Comparison of ENCODE assay signal across 11 cellular contexts in the genomic region with DNA sequence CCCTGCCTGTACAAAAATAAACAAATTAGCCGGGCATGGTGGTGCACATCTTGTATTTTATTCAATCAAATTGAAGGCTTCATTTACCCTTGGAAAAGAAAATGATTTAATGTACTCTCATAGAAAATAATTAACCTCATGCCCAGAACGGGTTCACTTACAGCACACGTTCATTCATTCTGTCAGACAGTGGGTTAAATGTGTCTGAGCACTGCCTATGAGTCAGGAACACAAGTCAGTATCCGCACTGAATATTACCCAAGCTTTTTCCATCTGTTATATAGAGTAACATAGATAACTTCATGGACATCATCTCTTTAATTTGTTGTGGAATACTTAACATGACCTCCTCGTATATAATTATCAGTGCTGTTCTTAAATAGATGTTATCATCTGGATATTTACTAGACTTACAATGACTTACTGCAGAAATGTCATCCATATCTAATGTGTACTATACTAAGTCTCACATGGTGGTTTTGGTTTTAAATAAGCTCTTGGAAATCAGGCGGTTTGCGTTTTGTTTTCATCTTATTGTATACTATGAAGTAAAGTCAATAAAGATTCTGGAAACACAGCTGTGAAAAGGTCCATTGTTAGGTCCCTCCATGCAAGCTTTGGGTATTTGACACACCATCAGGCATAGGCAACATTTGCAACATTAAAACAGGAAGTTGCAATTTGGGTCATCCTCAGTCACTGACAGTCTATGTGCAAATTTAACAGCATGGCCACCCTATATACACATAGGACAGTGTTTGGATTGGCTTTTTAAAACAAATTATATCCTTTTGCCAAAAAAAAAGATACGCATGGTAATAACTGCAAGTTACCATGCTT. TPM values are rescaled to one million over a fixed set of nuclear protein-coding genes. Genes with fewer than 3 reads are reported as not detected.
A peak's percentile ranks its signal among the peaks of the same experiment; 100 is the strongest.
DNase-seq lines count a peak whose midpoint lies in the region; ATAC-seq, FAIRE-seq and TF ChIP-seq lines count a peak whose summit lies in the region.
"Not testable (repeated sequence)": the region's sequence is repeated elsewhere in the genome, so short reads cannot be mapped to it uniquely, and the experiment has no call there.
"Had no signal": no experiment of that assay in that cellular context is flagged by ENCODE, and none has a peak within 500 bp of the region (broad histone marks: within the 10 kb centered on the region; RNA-seq: fewer than 3 reads in every experiment).

No MANE protein-coding gene starts in this region.

- not testable (repeated sequence) for H3K9me1 ChIP-seq in keratinocyte (ENCODE audit: control insufficient read depth, extremely low read depth, insufficient read depth, low read length)

- H3K9me3 ChIP-seq in CD4-positive, alpha-beta T cell (ENCODE audit: control insufficient read depth, low read length); OCI-LY7 (ENCODE audit: low read length); endodermal cell (ENCODE audit: control insufficient read depth, low read length); keratinocyte (ENCODE audit: control insufficient read depth, low read depth, low read length); osteoblast (ENCODE audit: low read depth, low read length): not testable (repeated sequence)

- not testable (repeated sequence) for H3K27me3 Mint-ChIP-seq in CD4-positive, alpha-beta T cell; activated CD4-positive, alpha-beta T cell treated with anti-CD3 and anti-CD28 coated beads, Interleukin-2, amount 10 ng/mL, durations not matched to agents 7 days and 5 days; endodermal cell (ENCODE audit: insufficient read depth)

- H2AFZ ChIP-seq in OCI-LY7 (ENCODE audit: low read length); keratinocyte (ENCODE audit: control insufficient read depth, low read length); osteoblast (ENCODE audit: low read length): not testable (repeated sequence)

- H3K4me3 Mint-ChIP-seq in CD4-positive, alpha-beta T cell, result peak overlapping the region; percentile 78
- H3K4me3 Mint-ChIP-seq in activated CD4-positive, alpha-beta T cell treated with anti-CD3 and anti-CD28 coated beads, Interleukin-2, amount 10 ng/mL, durations not matched to agents 7 days and 5 days; endodermal cell: not testable (repeated sequence)

- not testable (repeated sequence) for ATAC-seq in CD4-positive, alpha-beta T cell (ENCODE audit: poor library complexity)

- peak overlapping the region; percentile 48 for H3K4me2 ChIP-seq in OCI-LY7 (ENCODE audit: low read length)
- not testable (repeated sequence) for H3K4me2 ChIP-seq in keratinocyte (ENCODE audit: control insufficient read depth, extremely low read depth, insufficient read depth, low read depth, low read length); osteoblast (ENCODE audit: insufficient read depth, low read length)

- CTCF ChIA-PET in CD4-positive, alpha-beta T cell (lab: Charles Lee); OCI-LY7 (lab: Charles Lee; ENCODE audit: unreplicated experiment); activated CD4-positive, alpha-beta T cell treated with anti-CD3 and anti-CD28 coated beads, Interleukin-2, amount 10 ng/mL, durations not matched to agents 7 days and 5 days (lab: Charles Lee): not testable (repeated sequence)

- not testable (repeated sequence) for H3K9me2 ChIP-seq in OCI-LY7 (ENCODE audit: insufficient read depth, low read length)

- H3K4me1 Mint-ChIP-seq in CD4-positive, alpha-beta T cell (ENCODE audit: low read depth); endodermal cell: not testable (repeated sequence)
- H3K4me1 Mint-ChIP-seq in activated CD4-positive, alpha-beta T cell treated with anti-CD3 and anti-CD28 coated beads, Interleukin-2, amount 10 ng/mL, durations not matched to agents 7 days and 5 days, result peaks cover 10% of the 10 kb centered on the region

- H3K4me1 ChIP-seq in OCI-LY7 (ENCODE audit: insufficient read depth, low read length, poor library complexity, severe bottlenecking), result peaks cover 16% of the 10 kb centered on the region
- H3K4me1 ChIP-seq in endodermal cell (ENCODE audit: control insufficient read depth, insufficient read depth, low read length); keratinocyte (ENCODE audit: control insufficient read depth, extremely low read depth, insufficient read depth, low read length); osteoblast (ENCODE audit: insufficient read depth, low read length): not testable (repeated sequence)

- H3K27ac Mint-ChIP-seq in CD4-positive, alpha-beta T cell; endodermal cell: not testable (repeated sequence)
- H3K27ac Mint-ChIP-seq in activated CD4-positive, alpha-beta T cell treated with anti-CD3 and anti-CD28 coated beads, Interleukin-2, amount 10 ng/mL, durations not matched to agents 7 days and 5 days, result peak overlapping the region; percentile 69

- H3K27me3 ChIP-seq in CD4-positive, alpha-beta T cell (ENCODE audit: control insufficient read depth, insufficient read depth, low read length); endodermal cell (ENCODE audit: control insufficient read depth, insufficient read depth, low read length, poor library complexity, severe bottlenecking); keratinocyte (ENCODE audit: control insufficient read depth, extremely low read depth, insufficient read depth, low read length); osteoblast (ENCODE audit: insufficient read depth, low read length): not testable (repeated sequence)

- H3K79me2 ChIP-seq in OCI-LY7 (ENCODE audit: insufficient read depth, low read depth, low read length); keratinocyte (ENCODE audit: control insufficient read depth, insufficient read depth, low read length); osteoblast (ENCODE audit: insufficient read depth, low read length): not testable (repeated sequence)

- peak overlapping the region; percentile 31 for H3K4me3 ChIP-seq in OCI-LY7 (ENCODE audit: low read depth, low read length, poor library complexity, severe bottlenecking)
- not testable (repeated sequence) for H3K4me3 ChIP-seq in endodermal cell (ENCODE audit: low read length); keratinocyte (ENCODE audit: control insufficient read depth in 2 of 3, extremely low read depth in 1 of 3, insufficient read depth in 2 of 3, low read depth in 1 of 3, low read length in 3 of 3); osteoblast (ENCODE audit: insufficient read depth, low read length)

- not testable (repeated sequence) for H4K20me1 ChIP-seq in OCI-LY7 (ENCODE audit: insufficient read depth, low read length); keratinocyte (ENCODE audit: control insufficient read depth, extremely low read depth, insufficient read depth, low read length); osteoblast (ENCODE audit: insufficient read depth, low read length)

- H3K9me3 Mint-ChIP-seq in CD4-positive, alpha-beta T cell; activated CD4-positive, alpha-beta T cell treated with anti-CD3 and anti-CD28 coated beads, Interleukin-2, amount 10 ng/mL, durations not matched to agents 7 days and 5 days; endodermal cell: not testable (repeated sequence)

- not testable (repeated sequence) for H3K36me3 Mint-ChIP-seq in CD4-positive, alpha-beta T cell (ENCODE audit: low read depth); activated CD4-positive, alpha-beta T cell treated with anti-CD3 and anti-CD28 coated beads, Interleukin-2, amount 10 ng/mL, durations not matched to agents 7 days and 5 days (ENCODE audit: low read depth); endodermal cell (ENCODE audit: low read depth)

- not testable (repeated sequence) for BruUV-seq in OCI-LY7 (replicated peaks; lab: Mats Ljungman, UMichigan)

- intact Hi-C loops in CD4-positive, alpha-beta T cell (cut with DNase I, micrococcal nuclease); OCI-LY7 (cut with micrococcal nuclease; ENCODE audit: unreplicated experiment): not testable (repeated sequence)

- FAIRE-seq in HTR-8/SVneo (lab: Jason Lieb, UNC), result peak; percentile 52
- peak; percentile 72 for FAIRE-seq in keratinocyte (lab: Jason Lieb, UNC)

- TF ChIP-seq CTCF in CD4-positive, alpha-beta T cell (IDR thresholded peaks at IDR 0.05); OCI-LY7 (conservative IDR thresholded peaks at IDR 0.05; ENCODE audit: low read length); endodermal cell (conservative IDR thresholded peaks at IDR 0.05); keratinocyte (optimal IDR thresholded peaks at IDR 0.05 in 1 of 3, IDR thresholded peaks at IDR 0.05 in 1 of 3, conservative IDR thresholded peaks at IDR 0.05 in 1 of 3; ENCODE audit: extremely low read depth in 1 of 3, insufficient read depth in 2 of 3, low read length in 3 of 3); osteoblast (IDR thresholded peaks at IDR 0.05; ENCODE audit: extremely low read depth, low read depth, low read length): not testable (repeated sequence)

- WGBS in endodermal cell (ENCODE audit: insufficient coverage in 1 of 2, insufficient read length in 1 of 2), 2 experiments, result 75% methylated on average over 4 of the region's 8 CpGs; no CpG with 5 or more reads in 1 of the 2 experiments

- POLR2A ChIA-PET in CD4-positive, alpha-beta T cell (lab: Charles Lee); activated CD4-positive, alpha-beta T cell treated with anti-CD3 and anti-CD28 coated beads, Interleukin-2, amount 10 ng/mL, durations not matched to agents 7 days and 5 days (lab: Charles Lee): not testable (repeated sequence)
- POLR2A ChIA-PET in OCI-LY7 (lab: Charles Lee), result interaction anchor here (0.6 kb wide), 1 partner anchor 184 kb away, joined by 3 read pairs; no protein-coding TSS in a partner anchor

- dilution Hi-C loops in keratinocyte (cut with MboI; ENCODE audit: extremely low pct_ligation_motif_present, low sequenced_read_pairs), result not testable (repeated sequence)

- H3K9ac ChIP-seq in endodermal cell (ENCODE audit: extremely low read depth, low read length, poor library complexity, severe bottlenecking); keratinocyte (ENCODE audit: control insufficient read depth, extremely low read depth, insufficient read depth, low read length): not testable (repeated sequence)

- H3K36me3 ChIP-seq in OCI-LY7 (ENCODE audit: insufficient read depth, low read length); endodermal cell (ENCODE audit: control insufficient read depth, insufficient read depth, low read length); keratinocyte (ENCODE audit: control insufficient read depth in 2 of 2, extremely low read depth in 1 of 2, insufficient read depth in 2 of 2, low read length in 2 of 2); osteoblast (ENCODE audit: insufficient read depth, low read length): not testable (repeated sequence)

- DNase-seq in CD4-positive, alpha-beta T cell; HTR-8/SVneo (ENCODE audit: insufficient read length, low spot score); activated CD4-positive, alpha-beta T cell treated with anti-CD3 and anti-CD28 coated beads, Interleukin-2, amount 10 ng/mL, durations not matched to agents 7 days and 5 days; keratinocyte (ENCODE audit: low read depth, low spot score): not testable (repeated sequence)
- DNase-seq in NCI-H146 treated with DMSO at 0.1 percent for 48 hours (lab: John Stamatoyannopoulos, UW; ENCODE audit: unreplicated experiment) (peak; percentile 26), OCI-LY7 (ENCODE audit: low spot score) (peak; percentile 52), endodermal cell (peak; percentile 8), osteoblast (ENCODE audit: insufficient read length, low spot score, missing footprints) (peak; percentile 19)

- H3K27ac ChIP-seq in CD4-positive, alpha-beta T cell (ENCODE audit: low read depth, low read length); endodermal cell (ENCODE audit: low read depth, low read length); keratinocyte (ENCODE audit: control insufficient read depth, insufficient read depth, low read length); osteoblast (ENCODE audit: low read depth, low read length): not testable (repeated sequence)
- H3K27ac ChIP-seq in OCI-LY7 (ENCODE audit: low read depth, low read length, poor library complexity, severe bottlenecking), result peak overlapping the region; percentile 49

RNA-seq across cellular contexts. Expression of a gene that starts 44.6 kb away (rescaled TPM):
- total RNA-seq in CD4-positive, alpha-beta T cell, result not detected
- total RNA-seq in OCI-LY7 (2014; rRNA removed; shearing (Covaris generic)), result not detected in 2 replicates
- not detected in 2 replicates for total RNA-seq in OCI-LY7 (2022)
- not detected for total RNA-seq in activated CD4-positive, alpha-beta T cell treated with anti-CD3 and anti-CD28 coated beads, Interleukin-2, amount 10 ng/mL, durations not matched to agents 7 days and 5 days
- total RNA-seq in endodermal cell, result not detected
- not detected for polyA plus RNA-seq in endodermal cell (2013, experiment 1 of 2)
- not detected for polyA plus RNA-seq in endodermal cell (2013, experiment 2 of 2)
- not detected in 3 replicates for polyA plus RNA-seq in keratinocyte
- not detected for polyA plus RNA-seq in keratinocyte (2011; ENCODE audit: low read depth)
- not detected in 2 replicates for polyA plus RNA-seq in keratinocyte (2011; cell fraction: cytosol; rRNA removed)
- polyA plus RNA-seq in keratinocyte (2011; cell fraction: nucleus; rRNA removed), result not detected in 2 replicates
- not detected in 2 replicates for polyA plus RNA-seq in keratinocyte (2012; ENCODE audit: low replicate concordance)
- polyA minus RNA-seq in keratinocyte, result not detected in 3 replicates
- not detected for polyA minus RNA-seq in keratinocyte (2011; cell fraction: cytosol; rRNA and poly(A)+ RNA removed)
- not detected in 2 replicates for polyA minus RNA-seq in keratinocyte (2011; cell fraction: nucleus; rRNA and poly(A)+ RNA removed)
- not detected in 2 replicates for total RNA-seq in osteoblast
- total RNA-seq: K562, M059J had no signal
- polyA plus RNA-seq: BJ, K562 had no signal
